Comparison of ENCODE assay signal across 19 cellular contexts in genomic region chr9:35549466-35549865, GRCh38.
"Had no signal": no experiment of that assay in that cellular context is flagged by ENCODE, and none has a peak within 500 bp of the region (broad histone marks: within the 10 kb centered on the region; RNA-seq: fewer than 3 reads in every experiment).

No MANE protein-coding gene starts in this region.

- H3K27ac ChIP-seq: breast epithelium, KMS-11 had no signal

- H3K27me3 ChIP-seq: breast epithelium had no signal

- H3K9ac ChIP-seq: KMS-11 had no signal

- DNase-seq: activated CD4-positive, alpha-beta T cell treated with anti-CD3 and anti-CD28 coated beads for 4 hours; activated CD4-positive, alpha-beta T cell treated with anti-CD3 and anti-CD28 coated beads, Interleukin-2, amount 50 U/mL, for 4 hours; activated CD8-positive, alpha-beta memory T cell treated with anti-CD3 and anti-CD28 coated beads for 24 hours; activated gamma-delta T cell; activated naive CD4-positive, alpha-beta T cell treated with anti-CD3 and anti-CD28 coated beads for 36 hours; activated T-cell treated with anti-CD3 and anti-CD28 coated beads, Interleukin-2, amount 50 U/mL, for 4 hours; caudate nucleus; MV-4-11; NCI-H1092 treated with DMSO at 0.1 percent for 48 hours; NCI-H1417 treated with DMSO at 0.1 percent for 48 hours; NCI-H1694 treated with DMSO at 0.1 percent for 48 hours; NCI-H2029 treated with DMSO at 0.1 percent for 48 hours; NCI-H510A treated with DMSO at 0.1 percent for 48 hours; NCI-H69; PC-3; SHP77 treated with DMSO at 0.1 percent for 48 hours had no signal

- H3K4me2 ChIP-seq: KMS-11 had no signal

- H3K4me1 ChIP-seq: breast epithelium had no signal

- ATAC-seq: activated CD4-positive, CD25-positive, alpha-beta regulatory T cell treated with anti-CD3 and anti-CD28 coated beads, Interleukin-2, amount 50 U/mL, for 24 hours; activated T-cell treated with anti-CD3 and anti-CD28 coated beads, Interleukin-2, amount 50 U/mL, for 4 hours; PC-3 had no signal

- H3K4me3 ChIP-seq: breast epithelium had no signal

- H3K9me3 ChIP-seq: breast epithelium had no signal
